Comparison of ENCODE assay signal across 25 cellular contexts in the genomic region with DNA sequence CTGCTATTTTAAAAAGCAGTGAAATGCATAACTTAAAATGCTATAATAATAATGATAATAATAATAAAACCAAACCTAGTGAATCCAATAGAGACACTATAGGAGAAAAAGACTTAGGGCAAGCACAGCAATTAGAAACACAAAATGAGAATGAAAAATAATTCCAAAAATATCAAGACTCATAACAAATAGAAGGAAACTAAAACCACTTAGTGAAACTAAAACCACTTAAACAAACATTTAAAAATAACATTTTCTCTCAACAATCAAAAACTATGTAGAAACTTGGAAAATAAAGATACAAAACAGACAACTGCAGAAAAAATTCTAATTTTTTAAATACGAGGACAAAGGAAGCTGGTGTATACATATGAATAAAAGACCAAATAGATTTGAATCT.
"Had no signal": no experiment of that assay in that cellular context is flagged by ENCODE, and none has a peak within 500 bp of the region (broad histone marks: within the 10 kb centered on the region; RNA-seq: fewer than 3 reads in every experiment).

No MANE protein-coding gene starts in this region.

- H3K27me3 ChIP-seq: gastrocnemius medialis, neutrophil, right lobe of liver, suprapubic skin, transverse colon, upper lobe of right lung, uterus had no signal

- H3K9ac ChIP-seq: parathyroid adenoma had no signal

- H3K9me3 ChIP-seq: gastrocnemius medialis, neutrophil, right lobe of liver, suprapubic skin, transverse colon, upper lobe of right lung, uterus had no signal

- H3K4me3 Mint-ChIP-seq: memory B cell; natural killer cell; neural crest cell; stimulated activated naive CD8-positive, alpha-beta T cell treated with anti-CD3 and anti-CD28 coated beads, Interleukin-15, amount 100 ng/mL, for 72 hours had no signal

- H3K36me3 ChIP-seq: gastrocnemius medialis, neutrophil, right lobe of liver, suprapubic skin, transverse colon, upper lobe of right lung, uterus had no signal

- H3K36me3 Mint-ChIP-seq: memory B cell, natural killer cell had no signal

- ATAC-seq: esophagus mucosa; gastrocnemius medialis; left lobe of liver; natural killer cell; right lobe of liver; stimulated activated naive CD8-positive, alpha-beta T cell treated with anti-CD3 and anti-CD28 coated beads, Interleukin-15, amount 100 ng/mL, for 72 hours; upper lobe of right lung had no signal

- DNase-seq: cortex of kidney; foreskin fibroblast; gastrocnemius medialis; head of caudate nucleus; kidney; natural killer cell; right lobe of liver; small intestine; stimulated activated CD4-positive, alpha-beta T cell treated with anti-CD3 and anti-CD28 coated beads, Interleukin-15, amount 100 ng/mL, for 24 hours; stimulated activated CD4-positive, alpha-beta T cell treated with anti-CD3 and anti-CD28 coated beads, Interleukin-2, amount 100 ng/mL, for 48 hours; stimulated activated naive CD4-positive, alpha-beta T cell; stimulated activated naive CD8-positive, alpha-beta T cell treated with anti-CD3 and anti-CD28 coated beads, Interleukin-15, amount 100 ng/mL, for 72 hours; transverse colon; upper lobe of right lung; uterus had no signal

- H2AFZ ChIP-seq: parathyroid adenoma had no signal

- H3K4me1 ChIP-seq: gastrocnemius medialis, parathyroid adenoma, right lobe of liver, suprapubic skin, transverse colon, upper lobe of right lung, uterus had no signal

- H3K79me2 ChIP-seq: parathyroid adenoma had no signal

- H3K27ac Mint-ChIP-seq: memory B cell; natural killer cell; progenitor cell of endocrine pancreas; stimulated activated naive CD8-positive, alpha-beta T cell treated with anti-CD3 and anti-CD28 coated beads, Interleukin-15, amount 100 ng/mL, for 72 hours had no signal

- H3K27ac ChIP-seq: epithelial cell of prostate, gastrocnemius medialis, neutrophil, parathyroid adenoma, right lobe of liver, suprapubic skin, transverse colon, upper lobe of right lung, uterus had no signal

- H3K4me3 ChIP-seq: gastrocnemius medialis, lung, right lobe of liver, suprapubic skin, transverse colon, upper lobe of right lung, uterus had no signal

- H3K4me1 Mint-ChIP-seq: memory B cell; natural killer cell; neural crest cell; stimulated activated naive CD8-positive, alpha-beta T cell treated with anti-CD3 and anti-CD28 coated beads, Interleukin-15, amount 100 ng/mL, for 72 hours had no signal

- H3K27me3 Mint-ChIP-seq: memory B cell; progenitor cell of endocrine pancreas; stimulated activated naive CD8-positive, alpha-beta T cell treated with anti-CD3 and anti-CD28 coated beads, Interleukin-15, amount 100 ng/mL, for 72 hours had no signal
